Comparison of ENCODE assay signal across 10 cellular contexts in genomic region chr7:100679927-100680588, GRCh38. TPM values are rescaled to one million over a fixed set of nuclear protein-coding genes. Genes with fewer than 3 reads are reported as not detected.
DNase-seq lines count a peak whose midpoint lies in the region; ATAC-seq and FAIRE-seq lines count a peak whose summit lies in the region.
"Had no signal": no experiment of that assay in that cellular context is flagged by ENCODE, and none has a peak within 500 bp of the region (broad histone marks: within the 10 kb centered on the region; RNA-seq: fewer than 3 reads in every experiment).

No MANE protein-coding gene starts in this region.

- peak overlapping the region; percentile 31 for H3K27ac ChIP-seq in thymus (ENCODE audit: low read depth)
- H3K27ac ChIP-seq: KMS-11 had no signal

- no peak for FAIRE-seq in RCC 7860 (lab: Jason Lieb, UNC)

- H3K36me3 Mint-ChIP-seq in T-helper 2 cell treated with Interferon-gamma antibody and Interleukin-4, amounts not matched to agents 5 μg/mL and 100 μg/mL, for 36 hours (ENCODE audit: low read depth), result peaks cover 37% of the 10 kb centered on the region
- H3K36me3 Mint-ChIP-seq in activated T-helper 1 cell treated with anti-CD3 and anti-CD28 coated beads, Interleukin-12 subunit alpha, Interleukin-12 subunit beta, Interleukin-2, Interleukin-4 antibody, amounts not matched to agents 30 ng/mL and 10 ng/mL and 1 ng/mL, durations not matched to agents 14 hours and 24 hours and 36 hours (ENCODE audit: low read depth), result peaks cover 23% of the 10 kb centered on the region

- no peaks in the 10 kb centered on the region for H3K9me3 Mint-ChIP-seq in T-helper 2 cell treated with Interferon-gamma antibody and Interleukin-4, amounts not matched to agents 5 μg/mL and 100 μg/mL, for 36 hours
- H3K9me3 Mint-ChIP-seq in activated T-helper 1 cell treated with anti-CD3 and anti-CD28 coated beads, Interleukin-12 subunit alpha, Interleukin-12 subunit beta, Interleukin-2, Interleukin-4 antibody, amounts not matched to agents 30 ng/mL and 10 ng/mL and 1 ng/mL, durations not matched to agents 14 hours and 24 hours and 36 hours, result no peaks in the 10 kb centered on the region

- intact Hi-C loops in activated T-helper 1 cell treated with anti-CD3 and anti-CD28 coated beads, Interleukin-12 subunit alpha, Interleukin-12 subunit beta, Interleukin-2, Interleukin-4 antibody, amounts not matched to agents 30 ng/mL and 10 ng/mL and 1 ng/mL, durations not matched to agents 14 hours and 24 hours and 36 hours (cut with micrococcal nuclease), result loop anchor here (10.0 kb wide), 1 partner anchor 555 kb away; the partner anchor contains the start of gene MBLAC1

- peaks cover 86% of the 10 kb centered on the region for H3K36me3 ChIP-seq in thymus (ENCODE audit: control insufficient read depth, insufficient read depth)

- H3K9me3 ChIP-seq in thymus (ENCODE audit: control insufficient read depth), result no peaks in the 10 kb centered on the region

- peak overlapping the region; percentile 53 for H3K27ac Mint-ChIP-seq in T-helper 2 cell treated with Interferon-gamma antibody and Interleukin-4, amounts not matched to agents 5 μg/mL and 100 μg/mL, for 36 hours
- peak overlapping the region; percentile 26 for H3K27ac Mint-ChIP-seq in activated T-helper 1 cell treated with anti-CD3 and anti-CD28 coated beads, Interleukin-12 subunit alpha, Interleukin-12 subunit beta, Interleukin-2, Interleukin-4 antibody, amounts not matched to agents 30 ng/mL and 10 ng/mL and 1 ng/mL, durations not matched to agents 14 hours and 24 hours and 36 hours

- peaks cover 4% of the 10 kb centered on the region for H3K4me1 ChIP-seq in thymus (ENCODE audit: control insufficient read depth, insufficient read depth, low read length)

- ATAC-seq in HG03521 (IDR thresholded peaks at IDR 0.05; ENCODE audit: unreplicated experiment), result no peak

- DNase-seq in T-helper 2 cell treated with Interferon-gamma antibody and Interleukin-4, amounts not matched to agents 5 μg/mL and 100 μg/mL, for 36 hours (ENCODE audit: low spot score), result no peak
- DNase-seq in T-helper 2 cell, result no peak
- DNase-seq in activated T-helper 1 cell treated with anti-CD3 and anti-CD28 coated beads, Interleukin-12 subunit alpha, Interleukin-12 subunit beta, Interleukin-2, Interleukin-4 antibody, amounts not matched to agents 30 ng/mL and 10 ng/mL and 1 ng/mL, durations not matched to agents 14 hours and 24 hours and 36 hours (ENCODE audit: low spot score), result no peak
- DNase-seq in hepatic stellate cell (ENCODE audit: low spot score), result peak; percentile 30
- no peak for DNase-seq in UCSD-AML1 (lab: John Stamatoyannopoulos, UW; ENCODE audit: unreplicated experiment)
- no peak for DNase-seq in RCC 7860 (ENCODE audit: low spot score)

- no peak overlapping the region for H3K4me3 ChIP-seq in thymus (ENCODE audit: low read length)

- H3K27me3 ChIP-seq in thymus (ENCODE audit: control insufficient read depth, insufficient read depth), result no peaks in the 10 kb centered on the region

- H3K4me3 Mint-ChIP-seq in T-helper 2 cell treated with Interferon-gamma antibody and Interleukin-4, amounts not matched to agents 5 μg/mL and 100 μg/mL, for 36 hours, result no peak overlapping the region
- H3K4me3 Mint-ChIP-seq in activated T-helper 1 cell treated with anti-CD3 and anti-CD28 coated beads, Interleukin-12 subunit alpha, Interleukin-12 subunit beta, Interleukin-2, Interleukin-4 antibody, amounts not matched to agents 30 ng/mL and 10 ng/mL and 1 ng/mL, durations not matched to agents 14 hours and 24 hours and 36 hours, result no peak overlapping the region

- WGBS in thymus, result 96% methylated on average over 14 of the region's 14 CpGs

- H3K27me3 Mint-ChIP-seq in T-helper 2 cell treated with Interferon-gamma antibody and Interleukin-4, amounts not matched to agents 5 μg/mL and 100 μg/mL, for 36 hours (ENCODE audit: low read depth), result no peaks in the 10 kb centered on the region
- H3K27me3 Mint-ChIP-seq in activated T-helper 1 cell treated with anti-CD3 and anti-CD28 coated beads, Interleukin-12 subunit alpha, Interleukin-12 subunit beta, Interleukin-2, Interleukin-4 antibody, amounts not matched to agents 30 ng/mL and 10 ng/mL and 1 ng/mL, durations not matched to agents 14 hours and 24 hours and 36 hours (ENCODE audit: insufficient read depth), result no peaks in the 10 kb centered on the region

- peaks cover 13% of the 10 kb centered on the region for H3K4me1 Mint-ChIP-seq in T-helper 2 cell treated with Interferon-gamma antibody and Interleukin-4, amounts not matched to agents 5 μg/mL and 100 μg/mL, for 36 hours (ENCODE audit: low read depth)
- peaks cover 15% of the 10 kb centered on the region for H3K4me1 Mint-ChIP-seq in activated T-helper 1 cell treated with anti-CD3 and anti-CD28 coated beads, Interleukin-12 subunit alpha, Interleukin-12 subunit beta, Interleukin-2, Interleukin-4 antibody, amounts not matched to agents 30 ng/mL and 10 ng/mL and 1 ng/mL, durations not matched to agents 14 hours and 24 hours and 36 hours (ENCODE audit: low read depth)

RNA-seq across cellular contexts. Expression of gene GNB2, which starts 6.5 kb away (rescaled TPM):
- total RNA-seq in activated T-helper 1 cell treated with anti-CD3 and anti-CD28 coated beads, Interleukin-12 subunit alpha, Interleukin-12 subunit beta, Interleukin-2, Interleukin-4 antibody, amounts not matched to agents 30 ng/mL and 10 ng/mL and 1 ng/mL, durations not matched to agents 14 hours and 24 hours and 36 hours, result 218 and 221 TPM in 2 replicates
- 130 TPM for polyA plus RNA-seq in thymus

RNA-seq across cellular contexts. Expression of gene GIGYF1, which starts 14.0 kb away (rescaled TPM):
- 49.1 and 53.8 TPM in 2 replicates for total RNA-seq in activated T-helper 1 cell treated with anti-CD3 and anti-CD28 coated beads, Interleukin-12 subunit alpha, Interleukin-12 subunit beta, Interleukin-2, Interleukin-4 antibody, amounts not matched to agents 30 ng/mL and 10 ng/mL and 1 ng/mL, durations not matched to agents 14 hours and 24 hours and 36 hours
- polyA plus RNA-seq in thymus, result 60.1 TPM

RNA-seq across cellular contexts. Expression of gene ACTL6B, which starts 23.8 kb away (rescaled TPM):
- not detected in 2 replicates for total RNA-seq in activated T-helper 1 cell treated with anti-CD3 and anti-CD28 coated beads, Interleukin-12 subunit alpha, Interleukin-12 subunit beta, Interleukin-2, Interleukin-4 antibody, amounts not matched to agents 30 ng/mL and 10 ng/mL and 1 ng/mL, durations not matched to agents 14 hours and 24 hours and 36 hours
- polyA plus RNA-seq in thymus, result 0.18 TPM
- total RNA-seq: skeletal muscle tissue had no signal

RNA-seq across cellular contexts. Expression of gene POP7, which starts 25.9 kb away (rescaled TPM):
- total RNA-seq in activated T-helper 1 cell treated with anti-CD3 and anti-CD28 coated beads, Interleukin-12 subunit alpha, Interleukin-12 subunit beta, Interleukin-2, Interleukin-4 antibody, amounts not matched to agents 30 ng/mL and 10 ng/mL and 1 ng/mL, durations not matched to agents 14 hours and 24 hours and 36 hours, result 82.7 and 84.4 TPM in 2 replicates
- polyA plus RNA-seq in thymus, result 31.2 TPM

RNA-seq across cellular contexts. Expression of gene TFR2, which starts 38.7 kb away (rescaled TPM):
- 13.8 and 15.0 TPM in 2 replicates for total RNA-seq in activated T-helper 1 cell treated with anti-CD3 and anti-CD28 coated beads, Interleukin-12 subunit alpha, Interleukin-12 subunit beta, Interleukin-2, Interleukin-4 antibody, amounts not matched to agents 30 ng/mL and 10 ng/mL and 1 ng/mL, durations not matched to agents 14 hours and 24 hours and 36 hours
- polyA plus RNA-seq in thymus, result 1.0 TPM
